1 cellular context compared by ENCODE assay signal in the genomic region with DNA sequence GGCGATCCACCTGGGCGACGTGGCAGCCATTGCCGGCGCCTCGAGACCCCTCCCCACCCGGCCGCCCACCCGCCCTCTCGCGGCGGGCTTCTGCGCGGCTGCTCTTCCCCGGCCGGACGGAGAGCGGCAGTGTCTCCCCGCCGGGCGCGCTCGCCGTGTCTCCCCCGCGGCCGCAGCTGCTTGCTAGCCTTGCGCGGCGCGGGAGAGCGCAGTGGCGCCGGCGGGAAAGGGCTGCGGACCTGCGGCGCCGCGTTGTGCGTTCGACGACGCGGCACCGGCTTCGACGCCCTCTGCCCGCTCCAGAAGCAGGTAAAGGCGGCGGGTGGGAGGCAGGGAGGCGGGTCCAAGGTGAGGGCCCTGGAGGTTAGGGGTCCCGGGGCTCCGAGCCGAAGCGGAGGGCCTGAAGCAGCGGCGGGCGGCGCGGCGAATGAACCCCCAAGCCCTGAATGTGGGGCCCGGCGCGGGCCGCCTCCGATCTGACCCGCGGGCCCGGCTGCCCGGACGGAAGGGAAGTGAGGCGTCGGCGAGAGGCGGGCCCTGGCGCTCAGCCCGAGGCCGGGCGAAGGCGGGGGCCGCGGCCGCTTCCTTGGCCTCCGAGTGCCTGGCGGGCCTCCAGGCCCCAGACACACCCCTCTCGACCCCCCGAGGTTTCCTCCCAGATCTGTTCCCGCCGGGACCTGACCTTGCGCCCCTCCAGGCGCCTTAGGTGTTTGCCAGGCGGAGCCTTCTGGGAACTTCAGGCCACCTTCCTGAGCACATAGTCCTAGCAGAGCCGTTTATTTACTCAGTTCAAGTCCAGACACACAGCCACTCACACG.
TF ChIP-seq lines count a peak whose summit lies in the region.

Gene N4BP2 (plus strand): TSS at position 129 of the 818 bp plus-strand sequence. CDS start 40,491 bp downstream, outside the sequence.

TF ChIP-seq in K562, 482 proteins besides CTCF, POLR2A, EP300 and RAD21 (continued from another document and continues in another):
- TF ChIP-seq ZNF609 (CRISPR knock-in tag; IDR thresholded peaks at IDR 0.05; ENCODE audit: borderline replicate concordance) (no peak; the same call in 1 of the 2 replicates), LEF1 (IDR thresholded peaks at IDR 0.05) (no peak), POLR2AphosphoS2 (IDR thresholded peaks at IDR 0.05; ENCODE audit: low read length) (no peak), GABPB1 (CRISPR knock-in tag; IDR thresholded peaks at IDR 0.05) (peak; percentile 75), ADNP (tag; IDR thresholded peaks at IDR 0.05) (no peak), NONO (IDR thresholded peaks at IDR 0.05; ENCODE audit: low read depth in 2 of 2, low read length in 1 of 2) (peak; percentile 26 to 92; a peak in 2 of 4 replicates), CAMTA2 (CRISPR knock-in tag; conservative IDR thresholded peaks at IDR 0.05) (no peak), XRCC3 (IDR thresholded peaks at IDR 0.05) (no peak), NR4A1 (CRISPR knock-in tag; IDR thresholded peaks at IDR 0.05) (no peak), NR4A1 (tag; IDR thresholded peaks at IDR 0.05) (peak; percentile 66; the same call in 1 of the 2 replicates), SAFB2 (IDR thresholded peaks at IDR 0.05; ENCODE audit: borderline replicate concordance, low read depth, low read length, severe bottlenecking) (no peak), MTA1 (IDR thresholded peaks at IDR 0.05; ENCODE audit: borderline replicate concordance) (no peak), ATF6 (CRISPR knock-in tag; IDR thresholded peaks at IDR 0.05) (peak; percentile 90; the same call in 1 of the 2 replicates), SETDB1 (IDR thresholded peaks at IDR 0.05; ENCODE audit: low read length) (no peak), ZNF76 (CRISPR knock-in tag; IDR thresholded peaks at IDR 0.05; ENCODE audit: borderline replicate concordance) (0 out of 2 replicates have a peak, but pooled peaks have one; percentile 0), MTF1 (CRISPR knock-in tag; IDR thresholded peaks at IDR 0.05; ENCODE audit: borderline replicate concordance) (no peak), STAG1 (CRISPR knock-in tag; IDR thresholded peaks at IDR 0.05; ENCODE audit: borderline replicate concordance) (peak; percentile 92), CEBPB (tag; IDR thresholded peaks at IDR 0.05) (no peak), MTA3 (IDR thresholded peaks at IDR 0.05; ENCODE audit: borderline replicate concordance) (peak; percentile 78; the same call in 1 of the 2 replicates), HMG20B (CRISPR knock-in tag; IDR thresholded peaks at IDR 0.05) (no peak), ELF4 (CRISPR knock-in tag; IDR thresholded peaks at IDR 0.05) (no peak), ZNF282 (CRISPR knock-in tag; IDR thresholded peaks at IDR 0.05) (peak; percentile 96), TBL1XR1 (IDR thresholded peaks at IDR 0.05; ENCODE audit: low read length in 2 of 2) (no peak), L3MBTL2 (IDR thresholded peaks at IDR 0.05) (peak; percentile 99), MYC (IDR thresholded peaks at IDR 0.05; ENCODE audit: low read depth, low read length) (peak; percentile 32), MYC (CRISPR knock-in tag; IDR thresholded peaks at IDR 0.05; ENCODE audit: borderline replicate concordance, low read depth) (no peak), E4F1 (CRISPR knock-in tag; IDR thresholded peaks at IDR 0.05; ENCODE audit: borderline replicate concordance) (no peak), BDP1 (IDR thresholded peaks at IDR 0.05; ENCODE audit: insufficient read depth, insufficient read length) (no peak), DLX4 (CRISPR knock-in tag; IDR thresholded peaks at IDR 0.05) (no peak), GTF2E2 (tag; IDR thresholded peaks at IDR 0.05) (peak; percentile 96), ZNF408 (CRISPR knock-in tag; IDR thresholded peaks at IDR 0.05; ENCODE audit: low read depth) (no peak), SMC3 (conservative IDR thresholded peaks at IDR 0.05; ENCODE audit: insufficient read depth, low read depth, low read length) (peak; percentile 55), REST (CRISPR knock-in tag; IDR thresholded peaks at IDR 0.05; ENCODE audit: low read depth) (peak; percentile 60; the same call in 1 of the 2 replicates), CC2D1A (IDR thresholded peaks at IDR 0.05) (no peak), HDAC8 (tag; IDR thresholded peaks at IDR 0.05) (no peak), SRF (CRISPR knock-in tag; IDR thresholded peaks at IDR 0.05) (no peak; a peak in 1 of 4 replicates), TCF3 (CRISPR knock-in tag; IDR thresholded peaks at IDR 0.05) (peak; percentile 32; the same call in 1 of the 2 replicates), NR2C2 (CRISPR knock-in tag; IDR thresholded peaks at IDR 0.05) (peak; percentile 46; the same call in 1 of the 2 replicates), NR2C2 (tag; IDR thresholded peaks at IDR 0.05) (no peak), ZKSCAN3 (CRISPR knock-in tag; IDR thresholded peaks at IDR 0.05) (no peak), POLR2G (IDR thresholded peaks at IDR 0.05; ENCODE audit: low read depth, low read length) (peak; percentile 94), NEUROD1 (IDR thresholded peaks at IDR 0.05; ENCODE audit: borderline replicate concordance, low read depth, low read length, partially characterized antibody) (no peak)
- TF ChIP-seq, protein P1, sequence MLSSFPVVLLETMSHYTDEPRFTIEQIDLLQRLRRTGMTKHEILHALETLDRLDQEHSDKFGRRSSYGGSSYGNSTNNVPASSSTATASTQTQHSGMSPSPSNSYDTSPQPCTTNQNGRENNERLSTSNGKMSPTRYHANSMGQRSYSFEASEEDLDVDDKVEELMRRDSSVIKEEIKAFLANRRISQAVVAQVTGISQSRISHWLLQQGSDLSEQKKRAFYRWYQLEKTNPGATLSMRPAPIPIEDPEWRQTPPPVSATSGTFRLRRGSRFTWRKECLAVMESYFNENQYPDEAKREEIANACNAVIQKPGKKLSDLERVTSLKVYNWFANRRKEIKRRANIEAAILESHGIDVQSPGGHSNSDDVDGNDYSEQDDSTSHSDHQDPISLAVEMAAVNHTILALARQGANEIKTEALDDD (IDR thresholded peaks at IDR 0.05) = no peak; the same call in 1 of the 2 replicates
- TF ChIP-seq, protein P2, sequence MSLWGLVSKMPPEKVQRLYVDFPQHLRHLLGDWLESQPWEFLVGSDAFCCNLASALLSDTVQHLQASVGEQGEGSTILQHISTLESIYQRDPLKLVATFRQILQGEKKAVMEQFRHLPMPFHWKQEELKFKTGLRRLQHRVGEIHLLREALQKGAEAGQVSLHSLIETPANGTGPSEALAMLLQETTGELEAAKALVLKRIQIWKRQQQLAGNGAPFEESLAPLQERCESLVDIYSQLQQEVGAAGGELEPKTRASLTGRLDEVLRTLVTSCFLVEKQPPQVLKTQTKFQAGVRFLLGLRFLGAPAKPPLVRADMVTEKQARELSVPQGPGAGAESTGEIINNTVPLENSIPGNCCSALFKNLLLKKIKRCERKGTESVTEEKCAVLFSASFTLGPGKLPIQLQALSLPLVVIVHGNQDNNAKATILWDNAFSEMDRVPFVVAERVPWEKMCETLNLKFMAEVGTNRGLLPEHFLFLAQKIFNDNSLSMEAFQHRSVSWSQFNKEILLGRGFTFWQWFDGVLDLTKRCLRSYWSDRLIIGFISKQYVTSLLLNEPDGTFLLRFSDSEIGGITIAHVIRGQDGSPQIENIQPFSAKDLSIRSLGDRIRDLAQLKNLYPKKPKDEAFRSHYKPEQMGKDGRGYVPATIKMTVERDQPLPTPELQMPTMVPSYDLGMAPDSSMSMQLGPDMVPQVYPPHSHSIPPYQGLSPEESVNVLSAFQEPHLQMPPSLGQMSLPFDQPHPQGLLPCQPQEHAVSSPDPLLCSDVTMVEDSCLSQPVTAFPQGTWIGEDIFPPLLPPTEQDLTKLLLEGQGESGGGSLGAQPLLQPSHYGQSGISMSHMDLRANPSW (CRISPR knock-in tag; IDR thresholded peaks at IDR 0.05) = peak; percentile 84; the same call in 1 of the 2 replicates
